8 cellular contexts compared by ENCODE assay signal in the genomic region with DNA sequence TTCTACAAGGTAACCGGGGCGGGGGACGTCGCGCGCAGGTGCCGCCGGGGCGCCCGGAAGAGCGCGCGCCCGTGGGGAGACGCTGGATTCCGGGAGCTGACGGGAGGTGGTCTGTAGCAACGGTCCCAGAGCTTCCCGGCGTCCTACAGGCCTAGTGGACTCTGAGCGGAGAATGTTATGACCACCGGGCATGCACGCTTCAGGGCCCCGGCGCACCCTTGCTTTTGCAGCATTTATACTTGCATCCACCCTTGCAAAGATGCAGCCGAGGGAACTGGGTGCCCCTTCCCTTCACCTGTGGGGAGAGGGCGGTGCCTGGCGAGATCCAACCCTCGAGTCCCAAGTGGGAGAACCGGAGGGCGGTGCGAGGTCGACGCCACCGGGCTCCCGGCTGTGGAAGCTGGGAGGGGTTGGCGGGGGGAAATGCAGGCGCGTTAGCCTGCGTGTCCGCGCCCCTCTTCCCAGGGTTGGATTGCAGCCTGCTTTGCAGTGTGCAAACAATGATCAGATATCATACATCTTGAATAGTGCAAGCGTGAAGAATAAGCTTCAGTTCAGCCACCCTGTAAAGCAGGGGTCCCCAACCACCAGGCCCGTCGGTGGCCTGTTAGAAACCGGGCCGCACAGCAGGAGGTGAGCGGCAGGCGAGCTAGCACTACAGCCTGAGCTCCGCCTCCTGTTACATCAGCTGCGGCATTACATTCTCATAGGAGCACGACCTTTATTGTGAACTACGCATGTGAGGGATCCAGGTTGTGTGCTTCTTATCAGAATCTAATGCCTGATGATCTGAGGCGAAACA. TPM values are rescaled to one million over a fixed set of nuclear protein-coding genes. Genes with fewer than 3 reads are reported as not detected.
DNase-seq lines count a peak whose midpoint lies in the region; ATAC-seq and TF ChIP-seq lines count a peak whose summit lies in the region.

No MANE protein-coding gene starts in this region.

- POLR2A ChIA-PET in HEK293T (lab: Yijun Ruan, JAX), result interaction anchor here (0.6 to 3.2 kb wide), 17 partner anchors 8 to 1165 kb away, joined by 3 to 26 read pairs (median 4); a partner anchor contains a TSS

- H3K36me3 ChIP-seq in DND-41 (ENCODE audit: insufficient read depth, low read length), result peaks cover 36% of the 10 kb centered on the region

- H4K20me1 ChIP-seq in DND-41 (ENCODE audit: insufficient read depth, low read length), result peaks cover 34% of the 10 kb centered on the region

- ATAC-seq in DND-41 (ENCODE audit: insufficient read depth, low read depth) (peak; percentile 67), GM18861 (IDR thresholded peaks at IDR 0.05; ENCODE audit: unreplicated experiment) (no peak)

- H3K27ac ChIP-seq in DND-41 (ENCODE audit: low read length), result peak overlapping the region; percentile 89

- TF ChIP-seq CTCF in DND-41 (IDR thresholded peaks at IDR 0.05; ENCODE audit: borderline replicate concordance, extremely low read depth, low read length, poor library complexity, severe bottlenecking), result no peak

- H3K79me2 ChIP-seq in DND-41 (ENCODE audit: insufficient read depth, low read length), result peaks cover 76% of the 10 kb centered on the region

- peak overlapping the region; percentile 95 for H2AFZ ChIP-seq in DND-41 (ENCODE audit: low read depth, low read length)

- H3K27me3 ChIP-seq in DND-41 (ENCODE audit: insufficient read depth, low read length, poor library complexity), result no peaks in the 10 kb centered on the region

- DNase-seq in DND-41, result peak; percentile 80
- DNase-seq in HEK293T (ENCODE audit: extremely low spot score), result peak; percentile 40
- peak; percentile 58 for DNase-seq in NCI-H1092 (lab: John Stamatoyannopoulos, UW)
- DNase-seq in SW480 (ENCODE audit: low spot score), result peak; percentile 88
- DNase-seq in amniotic stem cell (lab: John Stamatoyannopoulos, UW), result peak; percentile 33
- peak; percentile 39 for DNase-seq in hepatic stellate cell (ENCODE audit: low spot score)
- DNase-seq in renal cortical epithelial cell (ENCODE audit: low read depth), result peak; percentile 73

- H3K4me1 ChIP-seq in DND-41 (ENCODE audit: insufficient read depth, low read length), result peaks cover 43% of the 10 kb centered on the region

- no peaks in the 10 kb centered on the region for H3K9me3 ChIP-seq in DND-41 (ENCODE audit: insufficient read depth, low read length, severe bottlenecking)

- H3K4me3 ChIP-seq in DND-41 (ENCODE audit: low read depth in 1 of 2, low read length in 2 of 2), result peak overlapping the region; percentile 87 to 98

- peak overlapping the region; percentile 77 for H3K4me2 ChIP-seq in DND-41 (ENCODE audit: insufficient read depth, low read length)

- CTCF ChIA-PET in HEK293T (lab: Yijun Ruan, JAX), result interaction anchor here (1.1 kb wide), 1 partner anchor 39 kb away, joined by 3 read pairs; no protein-coding TSS in a partner anchor

- peak overlapping the region; percentile 88 for H3K9ac ChIP-seq in DND-41 (ENCODE audit: low read depth, low read length)

TF ChIP-seq in HEK293T, 16 proteins besides CTCF, POLR2A, EP300 and RAD21:
- peak; percentile 48; the same call in 1 of the 2 replicates for TF ChIP-seq L3MBTL2 (conservative IDR thresholded peaks at IDR 0.05)
- TF ChIP-seq CTBP1 (IDR thresholded peaks at IDR 0.05; ENCODE audit: borderline replicate concordance), result no peak

RNA-seq across cellular contexts. Expression of a gene that starts 0.6 kb away (rescaled TPM):
- total RNA-seq in renal cortical epithelial cell, result 69.5 and 75.7 TPM in 2 replicates

RNA-seq across cellular contexts. Expression of a gene that starts 0.8 kb away (rescaled TPM):
- 11.5 and 14.1 TPM in 2 replicates for total RNA-seq in renal cortical epithelial cell

Comparison
In these comparisons a context has a peak if more than half of its experiments do, and no peak if none do; other contexts are left out.
1. DNase-seq: peak in every context shown above with its lines; median percentile 88 in SW480; 80 in DND-41; 73 in renal cortical epithelial cell; 58 in NCI-H1092; 40 in HEK293T; 39 in hepatic stellate cell; 33 in amniotic stem cell.